Comparison of ENCODE assay signal across 8 cellular contexts in genomic region chr20:19937651-19938420, GRCh38.
DNase-seq lines count a peak whose midpoint lies in the region; ATAC-seq lines count a peak whose summit lies in the region.

No MANE protein-coding gene starts in this region.

- H3K36me3 ChIP-seq in CD8-positive, alpha-beta memory T cell (ENCODE audit: insufficient read depth, low read length), result no peaks in the 10 kb centered on the region
- no peaks in the 10 kb centered on the region for H3K36me3 ChIP-seq in Karpas-422 (ENCODE audit: insufficient read depth, low read length)

- no peaks in the 10 kb centered on the region for H3K79me2 ChIP-seq in Karpas-422 (ENCODE audit: low read length)

- H3K9me3 ChIP-seq in CD8-positive, alpha-beta memory T cell (ENCODE audit: low read length), result no peaks in the 10 kb centered on the region
- H3K9me3 ChIP-seq in Karpas-422 (ENCODE audit: low read length), result no peaks in the 10 kb centered on the region

- H3K4me3 ChIP-seq in CD8-positive, alpha-beta memory T cell (ENCODE audit: low read length), result peak overlapping the region; percentile 52
- no peak overlapping the region for H3K4me3 ChIP-seq in Karpas-422 (ENCODE audit: low read length)

- H3K9me2 ChIP-seq in Karpas-422 (replicated peaks; ENCODE audit: insufficient read depth, low read length), result no peaks in the 10 kb centered on the region

- peak overlapping the region; percentile 93; the same call in 1 of the 2 replicates for H2AFZ ChIP-seq in Karpas-422 (ENCODE audit: low read length)

- peak overlapping the region; percentile 44; the same call in 1 of the 2 replicates for H3K9ac ChIP-seq in Karpas-422 (ENCODE audit: low read length)

- CTCF ChIA-PET in CD8-positive, alpha-beta memory T cell (lab: Charles Lee), result no interaction called here

- POLR2A ChIA-PET in CD8-positive, alpha-beta memory T cell (lab: Charles Lee), result no interaction called here

- peak overlapping the region in 6 of 8 donors; percentile 35 to 89 (median 50) for H3K27ac Mint-ChIP-seq in CD8-positive, alpha-beta memory T cell
- H3K27ac Mint-ChIP-seq in immature natural killer cell, result peak overlapping the region in 4 of 6 donors; percentile 4 to 69 (median 36)

- no peaks in the 10 kb centered on the region for H4K20me1 ChIP-seq in Karpas-422 (ENCODE audit: insufficient read depth, low read depth, low read length)

- peaks cover 18 to 29% (median 23%) of the 10 kb centered on the region in 3 donors for H3K4me1 Mint-ChIP-seq in CD8-positive, alpha-beta memory T cell
- H3K4me1 Mint-ChIP-seq in immature natural killer cell, result peaks cover 40 to 54% of the 10 kb centered on the region in 2 donors

- H3K4me2 ChIP-seq in Karpas-422 (ENCODE audit: low read depth, low read length, poor library complexity, severe bottlenecking), result peak overlapping the region; percentile 65

- peaks cover 24 to 53% of the 10 kb centered on the region in 2 donors for H3K27me3 Mint-ChIP-seq in CD8-positive, alpha-beta memory T cell
- peaks cover 8 to 18% (median 16%) of the 10 kb centered on the region in 3 donors for H3K27me3 Mint-ChIP-seq in immature natural killer cell (ENCODE audit: low read depth in 3 of 3)

- H3K4me3 Mint-ChIP-seq in CD8-positive, alpha-beta memory T cell, result peak overlapping the region; percentile 37 to 75 (median 46)
- H3K4me3 Mint-ChIP-seq in immature natural killer cell, result peak overlapping the region; percentile 10 to 68 (median 41)

- no peaks in the 10 kb centered on the region for H3K9me3 Mint-ChIP-seq in CD8-positive, alpha-beta memory T cell
- no peaks in the 10 kb centered on the region for H3K9me3 Mint-ChIP-seq in immature natural killer cell

- H3K4me1 ChIP-seq in CD8-positive, alpha-beta memory T cell (ENCODE audit: insufficient read depth, low read length), result peaks cover 12% of the 10 kb centered on the region
- peaks cover 33% of the 10 kb centered on the region for H3K4me1 ChIP-seq in Karpas-422 (ENCODE audit: low read length)

- H3K36me3 Mint-ChIP-seq in CD8-positive, alpha-beta memory T cell, result no peaks in the 10 kb centered on the region
- H3K36me3 Mint-ChIP-seq in immature natural killer cell, result no peaks in the 10 kb centered on the region

- peak in 1 of 5 donors; percentile 30 for DNase-seq in CD8-positive, alpha-beta memory T cell
- DNase-seq in Karpas-422, result no peak
- DNase-seq in immature natural killer cell, result peak; percentile 33 to 47 (median 35)
- DNase-seq in effector CD4-positive, alpha-beta T cell, result no peak
- no peak for DNase-seq in NCI-H146 treated with DMSO at 0.1 percent for 48 hours (lab: John Stamatoyannopoulos, UW; ENCODE audit: unreplicated experiment)
- DNase-seq in SK-N-DZ (ENCODE audit: low spot score), result no peak
- DNase-seq in cerebellar cortex (ENCODE audit: low spot score), result no peak

- H3K27me3 ChIP-seq in CD8-positive, alpha-beta memory T cell (ENCODE audit: insufficient read depth, low read length, poor library complexity, severe bottlenecking), result no peaks in the 10 kb centered on the region
- H3K27me3 ChIP-seq in Karpas-422 (ENCODE audit: low read length), result no peaks in the 10 kb centered on the region

- H3K27ac ChIP-seq in CD8-positive, alpha-beta memory T cell (ENCODE audit: low read depth, low read length), result no peak overlapping the region
- H3K27ac ChIP-seq in Karpas-422 (ENCODE audit: low read length), result no peak overlapping the region

- peak; percentile 62 for ATAC-seq in GM21360 (IDR thresholded peaks at IDR 0.05; ENCODE audit: unreplicated experiment)

Comparison
In these comparisons a context has a peak if more than half of its experiments do, and no peak if none do; other contexts are left out.
1. DNase-seq: peak in immature natural killer cell (3 of 3); none in Karpas-422 (single experiment), effector CD4-positive, alpha-beta T cell (single experiment), NCI-H146 treated with DMSO at 0.1 percent for 48 hours (single experiment), SK-N-DZ (single experiment) and cerebellar cortex (single experiment).